In genomic region chr1:244590670-244591069, GRCh38 we compare ENCODE assay signal across 8 cellular contexts.
"Had no signal": no experiment of that assay in that cellular context is flagged by ENCODE, and none has a peak within 500 bp of the region (broad histone marks: within the 10 kb centered on the region; RNA-seq: fewer than 3 reads in every experiment).

No MANE protein-coding gene starts in this region.

- H3K9me3 ChIP-seq: HAP-1 had no signal

- H3K27ac Mint-ChIP-seq: GM23338 had no signal

- DNase-seq: H7, IMR-90, KBM-7 had no signal

- H3K4me2 ChIP-seq: GM23338, KMS-11 had no signal

- H3K9ac ChIP-seq: KMS-11 had no signal

- H3K4me1 Mint-ChIP-seq: GM23338 had no signal

- FAIRE-seq: HTR-8/SVneo had no signal

- H2AFZ ChIP-seq: GM23338 had no signal

- ATAC-seq: GM23338, HCT116 had no signal

- H3K4me3 Mint-ChIP-seq: GM23338 had no signal

- H3K36me3 ChIP-seq: HAP-1 had no signal

- H3K4me3 ChIP-seq: GM23338, HAP-1 had no signal

- H3K27ac ChIP-seq: KMS-11 had no signal

- H3K4me1 ChIP-seq: HAP-1 had no signal
